12 cellular contexts compared by ENCODE assay signal in genomic region chr13:35984287-35984686, GRCh38.
"Had no signal": no experiment of that assay in that cellular context is flagged by ENCODE, and none has a peak within 500 bp of the region (broad histone marks: within the 10 kb centered on the region; RNA-seq: fewer than 3 reads in every experiment).

No MANE protein-coding gene starts in this region.

- H3K9me3 ChIP-seq: left ventricle myocardium inferior, mucosa of descending colon, tibial nerve had no signal

- H3K27ac ChIP-seq: coronary artery, left ventricle myocardium inferior, tibial nerve had no signal

- H3K4me3 ChIP-seq: coronary artery, left ventricle myocardium inferior, mucosa of descending colon, tibial nerve had no signal

- DNase-seq: activated CD4-positive, CD25-positive, alpha-beta regulatory T cell treated with anti-CD3 and anti-CD28 coated beads, Interleukin-2, amount 50 U/mL, for 72 hours; activated naive CD4-positive, alpha-beta T cell treated with Interleukin-2 at 50 U/mL for 16 hours; aorta; foreskin fibroblast; left ventricle myocardium inferior; mucosa of descending colon; naive thymus-derived CD4-positive, alpha-beta T cell; stimulated activated naive B cell treated with anti-CD40 and anti-IgM and Interleukin-4, amounts not matched to agents 10 μg/mL and 1 μg/mL and 100 μg/mL, for 72 hours had no signal

- H3K4me3 Mint-ChIP-seq: memory B cell; naive thymus-derived CD4-positive, alpha-beta T cell; stimulated activated naive B cell treated with anti-CD40 and anti-IgM and Interleukin-4, amounts not matched to agents 10 μg/mL and 1 μg/mL and 100 μg/mL, for 72 hours; T-helper 2 cell treated with Interferon-gamma antibody and Interleukin-4, amounts not matched to agents 5 μg/mL and 100 μg/mL, for 36 hours had no signal

- H3K36me3 Mint-ChIP-seq: memory B cell; naive thymus-derived CD4-positive, alpha-beta T cell; stimulated activated naive B cell treated with anti-CD40 and anti-IgM and Interleukin-4, amounts not matched to agents 10 μg/mL and 1 μg/mL and 100 μg/mL, for 72 hours had no signal

- H3K27me3 ChIP-seq: tibial nerve had no signal

- ATAC-seq: mucosa of descending colon; naive thymus-derived CD4-positive, alpha-beta T cell; stimulated activated naive B cell treated with anti-CD40 and anti-IgM and Interleukin-4, amounts not matched to agents 10 μg/mL and 1 μg/mL and 100 μg/mL, for 72 hours had no signal

- H3K4me1 Mint-ChIP-seq: memory B cell; naive thymus-derived CD4-positive, alpha-beta T cell; stimulated activated naive B cell treated with anti-CD40 and anti-IgM and Interleukin-4, amounts not matched to agents 10 μg/mL and 1 μg/mL and 100 μg/mL, for 72 hours had no signal

- H3K27ac Mint-ChIP-seq: memory B cell; naive thymus-derived CD4-positive, alpha-beta T cell; stimulated activated naive B cell treated with anti-CD40 and anti-IgM and Interleukin-4, amounts not matched to agents 10 μg/mL and 1 μg/mL and 100 μg/mL, for 72 hours; T-helper 2 cell treated with Interferon-gamma antibody and Interleukin-4, amounts not matched to agents 5 μg/mL and 100 μg/mL, for 36 hours had no signal

- H3K9me3 Mint-ChIP-seq: T-helper 2 cell treated with Interferon-gamma antibody and Interleukin-4, amounts not matched to agents 5 μg/mL and 100 μg/mL, for 36 hours had no signal
